Comparison of ENCODE assay signal across 1 cellular context in genomic region chr1:227542153-227543120, GRCh38.
TF ChIP-seq lines count a peak whose summit lies in the region.

No MANE protein-coding gene starts in this region.

TF ChIP-seq in HepG2, 621 proteins besides CTCF, POLR2A, EP300 and RAD21 (continued from another document and continues in another):
- peak; percentile 74; the same call in 1 of the 2 replicates for TF ChIP-seq TFDP1 (CRISPR knock-in tag; IDR thresholded peaks at IDR 0.05; ENCODE audit: borderline replicate concordance)
- 0 out of 2 replicates have a peak, but pooled peaks have one; percentile 25 for TF ChIP-seq ZNF136 (CRISPR knock-in tag; IDR thresholded peaks at IDR 0.05; ENCODE audit: low read depth)
- peak; percentile 90 for TF ChIP-seq ETV5 (CRISPR knock-in tag; IDR thresholded peaks at IDR 0.05; ENCODE audit: borderline replicate concordance)
- TF ChIP-seq MAZ (IDR thresholded peaks at IDR 0.05; ENCODE audit: borderline replicate concordance, low read depth, low read length), result peak; percentile 21; the same call in 1 of the 2 replicates
- peak; percentile 76; the same call in 1 of the 2 replicates for TF ChIP-seq MAZ (CRISPR knock-in tag; IDR thresholded peaks at IDR 0.05; ENCODE audit: low read depth)
- 0 out of 2 replicates have a peak, but pooled peaks have one; percentile 4 for TF ChIP-seq ZNF629 (CRISPR knock-in tag; conservative IDR thresholded peaks at IDR 0.05)
- TF ChIP-seq ZNF274 (CRISPR knock-in tag; IDR thresholded peaks at IDR 0.05), result peak; percentile 71; the same call in 1 of the 2 replicates
- peak; percentile 49; the same call in 1 of the 2 replicates for TF ChIP-seq ZNF331 (CRISPR knock-in tag; IDR thresholded peaks at IDR 0.05)
- no peak for TF ChIP-seq ELF4 (CRISPR knock-in tag; IDR thresholded peaks at IDR 0.05; ENCODE audit: borderline replicate concordance)
- peak; percentile 55; the same call in 1 of the 2 replicates for TF ChIP-seq IRF9 (CRISPR knock-in tag; IDR thresholded peaks at IDR 0.05; ENCODE audit: borderline replicate concordance)
- no peak for TF ChIP-seq CC2D1A (CRISPR knock-in tag; IDR thresholded peaks at IDR 0.05)
- TF ChIP-seq KLF6 (CRISPR knock-in tag; IDR thresholded peaks at IDR 0.05), result peak; percentile 70; the same call in 1 of the 2 replicates
- peak; percentile 28; the same call in 1 of the 2 replicates for TF ChIP-seq THRA (CRISPR knock-in tag; IDR thresholded peaks at IDR 0.05; ENCODE audit: borderline replicate concordance)
- TF ChIP-seq PHF21A (CRISPR knock-in tag; IDR thresholded peaks at IDR 0.05), result peak; percentile 68
- peak; percentile 23; the same call in 1 of the 2 replicates for TF ChIP-seq ZNF264 (CRISPR knock-in tag; IDR thresholded peaks at IDR 0.05)
- TF ChIP-seq ZNF547 (CRISPR knock-in tag; IDR thresholded peaks at IDR 0.05), result peak; percentile 92; the same call in 1 of the 2 replicates
- TF ChIP-seq STAG1 (CRISPR knock-in tag; IDR thresholded peaks at IDR 0.05), result peak; percentile 50
- TF ChIP-seq CCDC6 (CRISPR knock-in tag; IDR thresholded peaks at IDR 0.05), result peak; percentile 72; the same call in 1 of the 2 replicates
- TF ChIP-seq EEA1 (CRISPR knock-in tag; IDR thresholded peaks at IDR 0.05; ENCODE audit: borderline replicate concordance), result 0 out of 2 replicates have a peak, but pooled peaks have one; percentile 59
- TF ChIP-seq ATRX (CRISPR knock-in tag; IDR thresholded peaks at IDR 0.05; ENCODE audit: borderline replicate concordance), result no peak
- 0 out of 2 replicates have a peak, but pooled peaks have one; percentile 21 for TF ChIP-seq ZNF891 (CRISPR knock-in tag; IDR thresholded peaks at IDR 0.05)
- no peak for TF ChIP-seq ATM (IDR thresholded peaks at IDR 0.05; ENCODE audit: borderline replicate concordance)
- TF ChIP-seq CEBPG (CRISPR knock-in tag; IDR thresholded peaks at IDR 0.05), result no peak
- TF ChIP-seq ZNF124 (CRISPR knock-in tag; IDR thresholded peaks at IDR 0.05), result peak; percentile 27; the same call in 1 of the 2 replicates
- no peak for TF ChIP-seq PAF1 (CRISPR knock-in tag; IDR thresholded peaks at IDR 0.05)
- peak; percentile 93 for TF ChIP-seq PATZ1 (CRISPR knock-in tag; IDR thresholded peaks at IDR 0.05)
- TF ChIP-seq CENPT (CRISPR knock-in tag; IDR thresholded peaks at IDR 0.05; ENCODE audit: low read depth), result peak; percentile 54; the same call in 1 of the 2 replicates
- TF ChIP-seq ZNF564 (CRISPR knock-in tag; IDR thresholded peaks at IDR 0.05), result 0 out of 2 replicates have a peak, but pooled peaks have one; percentile 55
- TF ChIP-seq ISL2 (CRISPR knock-in tag; IDR thresholded peaks at IDR 0.05), result 0 out of 2 replicates have a peak, but pooled peaks have one; percentile 17
- peak; percentile 73; the same call in 1 of the 2 replicates for TF ChIP-seq ZFP91 (CRISPR knock-in tag; IDR thresholded peaks at IDR 0.05; ENCODE audit: borderline replicate concordance)
- TF ChIP-seq YEATS4 (CRISPR knock-in tag; IDR thresholded peaks at IDR 0.05; ENCODE audit: borderline replicate concordance), result peak; percentile 71; the same call in 1 of the 2 replicates
- peak; percentile 96 for TF ChIP-seq ZNF687 (CRISPR knock-in tag; IDR thresholded peaks at IDR 0.05)
- TF ChIP-seq ZSCAN12 (CRISPR knock-in tag; IDR thresholded peaks at IDR 0.05), result peak; percentile 56; the same call in 1 of the 2 replicates
- peak; percentile 24; the same call in 1 of the 2 replicates for TF ChIP-seq ZNF317 (CRISPR knock-in tag; IDR thresholded peaks at IDR 0.05)
- no peak for TF ChIP-seq ZBTB34 (CRISPR knock-in tag; IDR thresholded peaks at IDR 0.05)
- TF ChIP-seq SATB2 (CRISPR knock-in tag; IDR thresholded peaks at IDR 0.05), result no peak
- TF ChIP-seq ZSCAN25 (CRISPR knock-in tag; IDR thresholded peaks at IDR 0.05), result peak; percentile 68
- TF ChIP-seq ATF7-NPFF (CRISPR knock-in tag; IDR thresholded peaks at IDR 0.05; ENCODE audit: low read depth), result 0 out of 2 replicates have a peak, but pooled peaks have one; percentile 27
- TF ChIP-seq FOSL2 (CRISPR knock-in tag; IDR thresholded peaks at IDR 0.05), result peak; percentile 28; the same call in 1 of the 2 replicates
- no peak for TF ChIP-seq NR2C2 (CRISPR knock-in tag; IDR thresholded peaks at IDR 0.05; ENCODE audit: borderline replicate concordance)
- TF ChIP-seq TERF1 (CRISPR knock-in tag; IDR thresholded peaks at IDR 0.05), result no peak
- no peak for TF ChIP-seq TFE3 (CRISPR knock-in tag; IDR thresholded peaks at IDR 0.05)
- TF ChIP-seq BCL3 (CRISPR knock-in tag; IDR thresholded peaks at IDR 0.05), result peak; percentile 67; the same call in 1 of the 2 replicates
- 0 out of 2 replicates have a peak, but pooled peaks have one; percentile 65 for TF ChIP-seq ZNF766 (CRISPR knock-in tag; IDR thresholded peaks at IDR 0.05; ENCODE audit: borderline replicate concordance)
